Comparison of ENCODE assay signal across 11 cellular contexts in the genomic region with DNA sequence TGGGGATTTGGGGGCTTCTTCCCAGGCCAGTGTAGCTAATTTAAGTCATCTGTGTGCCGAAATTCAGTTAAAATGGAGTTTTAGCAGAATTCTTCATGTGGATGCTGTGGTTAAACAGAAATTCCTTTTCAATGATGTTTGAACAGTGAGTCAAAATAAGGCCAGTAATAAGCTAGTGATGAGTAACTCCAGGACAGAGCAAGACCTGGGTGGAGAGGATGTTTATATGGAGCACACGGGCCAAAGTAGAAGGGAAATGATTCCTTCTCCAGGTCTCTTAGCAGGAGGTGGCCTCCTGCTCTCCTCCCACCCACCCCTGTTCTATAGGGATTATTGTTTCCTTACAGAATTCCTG. TPM values are rescaled to one million over a fixed set of nuclear protein-coding genes. Genes with fewer than 3 reads are reported as not detected.
A peak's percentile ranks its signal among the peaks of the same experiment; 100 is the strongest.
DNase-seq lines count a peak whose midpoint lies in the region; ATAC-seq and TF ChIP-seq lines count a peak whose summit lies in the region.
"Had no signal": no experiment of that assay in that cellular context is flagged by ENCODE, and none has a peak within 500 bp of the region (broad histone marks: within the 10 kb centered on the region; RNA-seq: fewer than 3 reads in every experiment).

No MANE protein-coding gene starts in this region.

- H3K9me3 ChIP-seq in skeletal muscle tissue (ENCODE audit: control insufficient read depth in 3 of 3, low read length in 3 of 3) = no peaks in the 10 kb centered on the region

- no peaks in the 10 kb centered on the region for H3K36me3 ChIP-seq in skeletal muscle tissue (ENCODE audit: control insufficient read depth in 3 of 3, insufficient read depth in 3 of 3, low read length in 3 of 3)
- H3K36me3 ChIP-seq: cardiac muscle cell had no signal

- peaks cover 29% of the 10 kb centered on the region for H3K4me1 ChIP-seq in foreskin keratinocyte
- H3K4me1 ChIP-seq in skeletal muscle tissue (ENCODE audit: control insufficient read depth in 3 of 3, insufficient read depth in 3 of 3, low read length in 3 of 3) = peaks cover 10 to 18% (median 11%) of the 10 kb centered on the region in 3 donors

- no peaks in the 10 kb centered on the region for H3K27me3 ChIP-seq in foreskin keratinocyte
- no peaks in the 10 kb centered on the region for H3K27me3 ChIP-seq in skeletal muscle tissue (ENCODE audit: control insufficient read depth in 3 of 3, insufficient read depth in 3 of 3, low read length in 3 of 3)
- H3K27me3 ChIP-seq: cardiac muscle cell had no signal

- peak; percentile 83 for DNase-seq in GM04504 (ENCODE audit: low read depth)
- DNase-seq in T1000 (lab: John Stamatoyannopoulos, UW) = peak; percentile 31
- DNase-seq in foreskin keratinocyte = peak; percentile 66 to 87
- no peak for DNase-seq in DMS114 treated with DMSO at 0.1 percent for 48 hours (lab: John Stamatoyannopoulos, UW; ENCODE audit: unreplicated experiment)
- DNase-seq in substantia nigra (lab: John Stamatoyannopoulos, UW) = no peak
- DNase-seq in activated CD4-positive, CD25-positive, alpha-beta regulatory T cell (lab: John Stamatoyannopoulos, UW) = no peak
- DNase-seq: activated CD4-positive, alpha-beta T cell treated with anti-CD3 and anti-CD28 coated beads, Interleukin-2, amount 50 U/mL, for 1 hour; stimulated activated CD4-positive, alpha-beta T cell treated with anti-CD3 and anti-CD28 coated beads, Interleukin-4, amount 100 ng/mL, for 4 hours had no signal

- H3K27ac ChIP-seq in foreskin keratinocyte (no peak overlapping the region), skeletal muscle tissue (ENCODE audit: low read depth, low read length) (peak overlapping the region; percentile 78), substantia nigra (ENCODE audit: low read depth, low read length, poor library complexity, severe bottlenecking) (no peak overlapping the region)
- H3K27ac ChIP-seq: cardiac muscle cell had no signal

- no peak overlapping the region for H3K9ac ChIP-seq in skeletal muscle tissue (ENCODE audit: low read depth in 1 of 3, low read length in 3 of 3)

- no peak overlapping the region for H3K4me3 ChIP-seq in skeletal muscle tissue (ENCODE audit: low read length in 3 of 3)
- H3K4me3 ChIP-seq: cardiac muscle cell had no signal

- TF ChIP-seq CTCF in foreskin keratinocyte (conservative IDR thresholded peaks at IDR 0.05) = no peak

- ATAC-seq in foreskin keratinocyte = peak; percentile 93
- no peak for ATAC-seq in GM19452 (IDR thresholded peaks at IDR 0.05; ENCODE audit: unreplicated experiment)

RNA-seq across cellular contexts. Expression of a gene that starts 31.9 kb away (rescaled TPM):
- total RNA-seq in foreskin keratinocyte = 45.8 and 46.1 TPM in 2 replicates
- 28.6 and 29.0 TPM in 2 replicates for polyA plus RNA-seq in foreskin keratinocyte
- 100 TPM for total RNA-seq in skeletal muscle tissue

RNA-seq across cellular contexts. Expression of a gene that starts 58.7 kb away (rescaled TPM):
- total RNA-seq in foreskin keratinocyte = 29.3 and 39.6 TPM in 2 replicates
- 30.7 and 44.9 TPM in 2 replicates for polyA plus RNA-seq in foreskin keratinocyte
- total RNA-seq in skeletal muscle tissue = 7.3 TPM

Comparison
In these comparisons a context has a peak if more than half of its experiments do, and no peak if none do; other contexts are left out.
1. DNase-seq: peak in GM04504 (single experiment), T1000 (single experiment) and foreskin keratinocyte (2 of 2); none in DMS114 treated with DMSO at 0.1 percent for 48 hours (single experiment), substantia nigra (0 of 49) and activated CD4-positive, CD25-positive, alpha-beta regulatory T cell (0 of 4).